9 cellular contexts compared by ENCODE assay signal in the genomic region with DNA sequence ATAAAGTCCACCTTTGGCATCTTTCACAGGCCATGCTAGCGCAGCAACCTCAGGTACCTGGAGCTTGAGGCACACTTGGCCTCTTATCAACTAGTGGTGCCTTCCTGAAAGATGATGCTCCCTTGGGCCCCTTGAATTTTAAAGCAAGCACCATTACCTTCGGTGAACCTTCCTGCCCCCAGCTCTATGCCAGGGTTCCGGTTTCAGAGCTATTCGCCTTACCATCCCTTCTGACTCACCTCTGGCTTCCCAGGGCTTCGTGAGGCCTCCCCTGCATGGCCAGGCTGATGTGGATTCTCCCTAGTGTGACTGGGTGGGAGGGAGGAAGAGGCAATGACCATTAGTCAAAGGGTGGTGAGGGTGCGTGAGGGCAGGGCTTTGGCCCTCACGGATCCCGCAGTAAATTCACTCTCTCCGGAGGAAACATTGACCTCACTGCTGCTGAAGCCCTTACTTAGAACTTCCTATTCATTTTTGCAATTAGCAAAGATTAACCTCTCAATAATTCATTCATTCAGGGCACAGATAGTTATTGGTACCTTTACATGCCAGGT. TPM values are rescaled to one million over a fixed set of nuclear protein-coding genes. Genes with fewer than 3 reads are reported as not detected.
A peak's percentile ranks its signal among the peaks of the same experiment; 100 is the strongest.
DNase-seq lines count a peak whose midpoint lies in the region; ATAC-seq and TF ChIP-seq lines count a peak whose summit lies in the region.
"Had no signal": no experiment of that assay in that cellular context is flagged by ENCODE, and none has a peak within 500 bp of the region (broad histone marks: within the 10 kb centered on the region; RNA-seq: fewer than 3 reads in every experiment).

No MANE protein-coding gene starts in this region.

- POLR2A ChIA-PET in HEK293T (lab: Yijun Ruan, JAX) = interaction anchor here (0.8 to 4.1 kb wide), 7 partner anchors 9 to 64 kb away, joined by 3 to 32 read pairs (median 8); a partner anchor contains a TSS

- ATAC-seq in SK-N-SH treated with all-trans-retinoic acid at 6 μM for 48 hours (peak; percentile 74), GM21786 (IDR thresholded peaks at IDR 0.05; ENCODE audit: unreplicated experiment) (no peak)

- whole genome bisulfite sequencing in esophagus squamous epithelium, 2 donors = 74 to 93% methylated on average over 5 to 6 of the region's 9 CpGs

- peak overlapping the region; percentile 78 to 91 (median 87) for H3K27ac ChIP-seq in esophagus squamous epithelium
- H3K27ac ChIP-seq: HL-60 had no signal

- H3K9me3 ChIP-seq in esophagus squamous epithelium (no peaks in the 10 kb centered on the region), skeletal muscle satellite cell (replicated peaks; ENCODE audit: low read length) (no peaks in the 10 kb centered on the region)

- peak overlapping the region; percentile 81 for H3K9ac ChIP-seq in skeletal muscle satellite cell (ENCODE audit: low read depth, low read length)

- H3K36me3 ChIP-seq in esophagus squamous epithelium (no peaks in the 10 kb centered on the region), skeletal muscle satellite cell (ENCODE audit: insufficient read depth, low read length) (no peaks in the 10 kb centered on the region)

- H3K27me3 ChIP-seq in esophagus squamous epithelium (no peaks in the 10 kb centered on the region), skeletal muscle satellite cell (ENCODE audit: control insufficient read depth, insufficient read depth, low read length) (no peaks in the 10 kb centered on the region)

- DNase-seq in GM03348 (ENCODE audit: low spot score) = peak; percentile 56
- DNase-seq in esophagus squamous epithelium (lab: John Stamatoyannopoulos, UW) = no peak
- DNase-seq in germinal center (ENCODE audit: low spot score) = no peak
- no peak for DNase-seq in amygdala (lab: John Stamatoyannopoulos, UW)
- no peak for DNase-seq in HEK293T (ENCODE audit: extremely low spot score)

- H3K4me3 ChIP-seq in esophagus squamous epithelium (no peak overlapping the region), skeletal muscle satellite cell (ENCODE audit: low read length) (peak overlapping the region; percentile 14)

- TF ChIP-seq POLR2A in esophagus squamous epithelium (IDR thresholded peaks at IDR 0.05) = no peak

- no peak for TF ChIP-seq CTCF in esophagus squamous epithelium (IDR thresholded peaks at IDR 0.05)

- intact Hi-C loops in esophagus squamous epithelium (cut with DNase I) = no loop called here

- peaks cover 12 to 57% (median 23%) of the 10 kb centered on the region in 3 donors for H3K4me1 ChIP-seq in esophagus squamous epithelium
- peaks cover 29% of the 10 kb centered on the region for H3K4me1 ChIP-seq in skeletal muscle satellite cell (ENCODE audit: control insufficient read depth, insufficient read depth, low read length)

- CTCF ChIA-PET in HEK293T (lab: Yijun Ruan, JAX) = interaction anchor here (0.7 kb wide), 1 partner anchor 19 kb away, joined by 3 read pairs; no protein-coding TSS in a partner anchor

- H3K4me2 ChIP-seq in skeletal muscle satellite cell (ENCODE audit: low read length) = peak overlapping the region; percentile 50

TF ChIP-seq in SK-N-SH treated with all-trans-retinoic acid at 6 μM for 48 hours, 23 proteins besides CTCF, POLR2A, EP300 and RAD21 (continues in another document):
- TF ChIP-seq, protein P1, sequence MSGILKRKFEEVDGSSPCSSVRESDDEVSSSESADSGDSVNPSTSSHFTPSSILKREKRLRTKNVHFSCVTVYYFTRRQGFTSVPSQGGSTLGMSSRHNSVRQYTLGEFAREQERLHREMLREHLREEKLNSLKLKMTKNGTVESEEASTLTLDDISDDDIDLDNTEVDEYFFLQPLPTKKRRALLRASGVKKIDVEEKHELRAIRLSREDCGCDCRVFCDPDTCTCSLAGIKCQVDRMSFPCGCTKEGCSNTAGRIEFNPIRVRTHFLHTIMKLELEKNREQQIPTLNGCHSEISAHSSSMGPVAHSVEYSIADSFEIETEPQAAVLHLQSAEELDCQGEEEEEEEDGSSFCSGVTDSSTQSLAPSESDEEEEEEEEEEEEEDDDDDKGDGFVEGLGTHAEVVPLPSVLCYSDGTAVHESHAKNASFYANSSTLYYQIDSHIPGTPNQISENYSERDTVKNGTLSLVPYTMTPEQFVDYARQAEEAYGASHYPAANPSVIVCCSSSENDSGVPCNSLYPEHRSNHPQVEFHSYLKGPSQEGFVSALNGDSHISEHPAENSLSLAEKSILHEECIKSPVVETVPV (CRISPR knock-in tag; IDR thresholded peaks at IDR 0.05) = no peak
- no peak for TF ChIP-seq ZFP3 (CRISPR knock-in tag; IDR thresholded peaks at IDR 0.05)
- no peak for TF ChIP-seq CSDC2 (CRISPR knock-in tag; IDR thresholded peaks at IDR 0.05)
- no peak for TF ChIP-seq RARB (CRISPR knock-in tag; IDR thresholded peaks at IDR 0.05)
- no peak for TF ChIP-seq ZFP30 (CRISPR knock-in tag; IDR thresholded peaks at IDR 0.05)
- no peak for TF ChIP-seq ARNTL (CRISPR knock-in tag; IDR thresholded peaks at IDR 0.05; ENCODE audit: borderline replicate concordance, low read depth)
- no peak for TF ChIP-seq BACH2 (CRISPR knock-in tag; IDR thresholded peaks at IDR 0.05; ENCODE audit: borderline replicate concordance)
- no peak for TF ChIP-seq ZC3H10 (CRISPR knock-in tag; IDR thresholded peaks at IDR 0.05)
- TF ChIP-seq, protein P2, sequence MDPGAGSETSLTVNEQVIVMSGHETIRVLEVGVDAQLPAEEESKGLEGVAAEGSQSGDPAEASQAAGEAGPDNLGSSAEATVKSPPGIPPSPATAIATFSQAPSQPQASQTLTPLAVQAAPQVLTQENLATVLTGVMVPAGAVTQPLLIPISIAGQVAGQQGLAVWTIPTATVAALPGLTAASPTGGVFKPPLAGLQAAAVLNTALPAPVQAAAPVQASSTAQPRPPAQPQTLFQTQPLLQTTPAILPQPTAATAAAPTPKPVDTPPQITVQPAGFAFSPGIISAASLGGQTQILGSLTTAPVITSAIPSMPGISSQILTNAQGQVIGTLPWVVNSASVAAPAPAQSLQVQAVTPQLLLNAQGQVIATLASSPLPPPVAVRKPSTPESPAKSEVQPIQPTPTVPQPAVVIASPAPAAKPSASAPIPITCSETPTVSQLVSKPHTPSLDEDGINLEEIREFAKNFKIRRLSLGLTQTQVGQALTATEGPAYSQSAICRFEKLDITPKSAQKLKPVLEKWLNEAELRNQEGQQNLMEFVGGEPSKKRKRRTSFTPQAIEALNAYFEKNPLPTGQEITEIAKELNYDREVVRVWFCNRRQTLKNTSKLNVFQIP (CRISPR knock-in tag; IDR thresholded peaks at IDR 0.05; ENCODE audit: borderline replicate concordance, low read depth) = no peak
- TF ChIP-seq PPARA (CRISPR knock-in tag; IDR thresholded peaks at IDR 0.05; ENCODE audit: borderline replicate concordance) = no peak
- TF ChIP-seq ZNF565 (CRISPR knock-in tag; conservative IDR thresholded peaks at IDR 0.05; ENCODE audit: low read depth) = no peak

TF ChIP-seq in HEK293T, 16 proteins besides CTCF, POLR2A, EP300 and RAD21:
- TF ChIP-seq NFRKB (IDR thresholded peaks at IDR 0.05) (no peak), FOXA1 (IDR thresholded peaks at IDR 0.05) (no peak), SUZ12 (IDR thresholded peaks at IDR 0.05) (no peak), SP1 (IDR thresholded peaks at IDR 0.05) (no peak), FOXK2 (IDR thresholded peaks at IDR 0.05) (no peak), L3MBTL2 (conservative IDR thresholded peaks at IDR 0.05) (no peak), ARNT (IDR thresholded peaks at IDR 0.05) (no peak), TARDBP (IDR thresholded peaks at IDR 0.05) (no peak), ZNF384 (IDR thresholded peaks at IDR 0.05) (no peak), CTBP1 (IDR thresholded peaks at IDR 0.05; ENCODE audit: borderline replicate concordance) (no peak)
- TF ChIP-seq, protein P3, sequence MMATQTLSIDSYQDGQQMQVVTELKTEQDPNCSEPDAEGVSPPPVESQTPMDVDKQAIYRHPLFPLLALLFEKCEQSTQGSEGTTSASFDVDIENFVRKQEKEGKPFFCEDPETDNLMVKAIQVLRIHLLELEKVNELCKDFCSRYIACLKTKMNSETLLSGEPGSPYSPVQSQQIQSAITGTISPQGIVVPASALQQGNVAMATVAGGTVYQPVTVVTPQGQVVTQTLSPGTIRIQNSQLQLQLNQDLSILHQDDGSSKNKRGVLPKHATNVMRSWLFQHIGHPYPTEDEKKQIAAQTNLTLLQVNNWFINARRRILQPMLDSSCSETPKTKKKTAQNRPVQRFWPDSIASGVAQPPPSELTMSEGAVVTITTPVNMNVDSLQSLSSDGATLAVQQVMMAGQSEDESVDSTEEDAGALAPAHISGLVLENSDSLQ (IDR thresholded peaks at IDR 0.05) = no peak
TF ChIP-seq in HEK293T: peak in this region for 0.

RNA-seq across cellular contexts. Expression of a gene that starts 16.3 kb away (rescaled TPM):
- 100 to 1,000 TPM; 124 to 194 (median 153) TPM for total RNA-seq in esophagus squamous epithelium
- total RNA-seq in skeletal muscle satellite cell (2012; rRNA removed) = 38.8 and 45.0 TPM in 2 replicates
